Comparison of ENCODE assay signal across 22 cellular contexts in the genomic region with DNA sequence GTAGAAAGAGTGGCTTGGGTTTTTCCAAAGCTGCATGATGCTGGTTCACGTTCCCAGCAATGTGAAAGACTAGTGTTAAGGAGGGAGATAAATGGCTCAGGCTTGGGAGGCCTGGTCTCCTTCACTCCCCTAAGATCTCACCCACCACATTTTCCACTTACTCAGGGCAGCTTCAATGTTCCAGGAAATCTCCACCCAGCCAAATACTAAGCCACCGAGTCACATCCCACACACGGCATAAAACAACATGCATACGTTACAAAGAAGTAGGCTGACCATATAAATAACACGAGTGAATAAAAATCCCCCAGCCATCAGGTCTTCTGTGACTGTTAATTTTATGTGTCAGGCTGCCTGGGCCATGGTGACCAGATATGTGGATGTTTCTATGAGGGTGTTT.
A peak's percentile ranks its signal among the peaks of the same experiment; 100 is the strongest.
DNase-seq lines count a peak whose midpoint lies in the region; ATAC-seq and TF ChIP-seq lines count a peak whose summit lies in the region.
"Had no signal": no experiment of that assay in that cellular context is flagged by ENCODE, and none has a peak within 500 bp of the region (broad histone marks: within the 10 kb centered on the region; RNA-seq: fewer than 3 reads in every experiment).

No MANE protein-coding gene starts in this region.

- no peak overlapping the region for H4K5ac ChIP-seq in IMR-90 (ENCODE audit: low read depth, low read length)

- peaks cover 2% of the 10 kb centered on the region; the same call in 1 of the 2 replicates for H3K4me1 ChIP-seq in IMR-90 (ENCODE audit: control insufficient read depth, insufficient read depth, low read length)
- H3K4me1 ChIP-seq in upper lobe of left lung = no peaks in the 10 kb centered on the region
- H3K4me1 ChIP-seq: left ventricle myocardium inferior, pancreas had no signal

- TF ChIP-seq POLR2A in IMR-90 (IDR thresholded peaks at IDR 0.05; ENCODE audit: low read depth, low read length) = no peak
- TF ChIP-seq POLR2A in upper lobe of left lung (IDR thresholded peaks at IDR 0.05) = no peak

- H3K4me1 Mint-ChIP-seq in T-helper 2 cell treated with Interferon-gamma antibody and Interleukin-4, amounts not matched to agents 5 μg/mL and 100 μg/mL, for 36 hours (ENCODE audit: low read depth) = peaks cover 4% of the 10 kb centered on the region

- H2BK20ac ChIP-seq in IMR-90 (ENCODE audit: low read depth, low read length) = 0 out of 2 replicates have a peak overlapping the region, but pooled peaks have one; percentile 41

- H2AK9ac ChIP-seq in IMR-90 (replicated peaks; ENCODE audit: low read depth, low read length, poor library complexity) = no peak overlapping the region

- H3K9me3 Mint-ChIP-seq in T-helper 2 cell treated with Interferon-gamma antibody and Interleukin-4, amounts not matched to agents 5 μg/mL and 100 μg/mL, for 36 hours = peaks cover 5% of the 10 kb centered on the region

- no peaks in the 10 kb centered on the region for H3K27me3 ChIP-seq in IMR-90 (ENCODE audit: control insufficient read depth, insufficient read depth, low read length)
- H3K27me3 ChIP-seq in upper lobe of left lung = no peaks in the 10 kb centered on the region
- no peaks in the 10 kb centered on the region for H3K27me3 ChIP-seq in MG63
- H3K27me3 ChIP-seq: pancreas had no signal

- CTCF ChIA-PET in IMR-90 (lab: Yijun Ruan, JAX) = no interaction called here

- H3K18ac ChIP-seq in IMR-90 (ENCODE audit: low read depth, low read length) = no peak overlapping the region

- H3K4ac ChIP-seq in IMR-90 (ENCODE audit: low read depth, low read length) = no peak overlapping the region

- BruUV-seq in IMR-90 (replicated peaks; lab: Mats Ljungman, UMichigan) = no TSS peak

- TF ChIP-seq RAD21 in IMR-90 (IDR thresholded peaks at IDR 0.05; ENCODE audit: low read length) = no peak

- peak overlapping the region; percentile 12 for H2BK5ac ChIP-seq in IMR-90 (ENCODE audit: low read depth, low read length, poor library complexity, severe bottlenecking)

- TF ChIP-seq CTCF in IMR-90 (conservative IDR thresholded peaks at IDR 0.05; ENCODE audit: low read depth, low read length) (no peak), epithelial cell of esophagus (IDR thresholded peaks at IDR 0.05; ENCODE audit: insufficient read depth, low read depth, low read length, missing control alignments) (no peak), upper lobe of left lung (IDR thresholded peaks at IDR 0.05) (no peak)

- no peaks in the 10 kb centered on the region for H3K9me1 ChIP-seq in IMR-90 (ENCODE audit: insufficient read depth, low read length)

- 0 out of 2 replicates have a peak, but pooled peaks cover 2% of the 10 kb centered on the region for H3K9me3 ChIP-seq in IMR-90 (ENCODE audit: control insufficient read depth, insufficient read depth, low read length)
- H3K9me3 ChIP-seq in upper lobe of left lung = no peaks in the 10 kb centered on the region
- no peaks in the 10 kb centered on the region for H3K9me3 ChIP-seq in MG63
- H3K9me3 ChIP-seq: pancreas had no signal

- dilution Hi-C loops in IMR-90 (cut with HindIII; ENCODE audit: low sequenced_read_pairs, unreplicated experiment) = no loop called here

- TF ChIP-seq EP300 in upper lobe of left lung (IDR thresholded peaks at IDR 0.05) = no peak

- no peaks in the 10 kb centered on the region for H4K20me1 ChIP-seq in IMR-90 (ENCODE audit: insufficient read depth, low read length)

- no peak overlapping the region for H2AK5ac ChIP-seq in IMR-90 (ENCODE audit: low read depth, low read length)

- no peak overlapping the region for H3K27ac Mint-ChIP-seq in T-helper 2 cell treated with Interferon-gamma antibody and Interleukin-4, amounts not matched to agents 5 μg/mL and 100 μg/mL, for 36 hours
- H3K27ac Mint-ChIP-seq: activated naive CD8-positive, alpha-beta T cell; CD4-positive, CD25-positive, alpha-beta regulatory T cell; stimulated activated memory B cell treated with anti-CD40 and anti-IgM and Interleukin-4, amounts not matched to agents 10 μg/mL and 1 μg/mL and 100 μg/mL, for 72 hours; type B pancreatic cell had no signal

- no peak overlapping the region for H3K4me3 Mint-ChIP-seq in T-helper 2 cell treated with Interferon-gamma antibody and Interleukin-4, amounts not matched to agents 5 μg/mL and 100 μg/mL, for 36 hours
- H3K4me3 Mint-ChIP-seq: activated naive CD8-positive, alpha-beta T cell; CD4-positive, CD25-positive, alpha-beta regulatory T cell; stimulated activated memory B cell treated with anti-CD40 and anti-IgM and Interleukin-4, amounts not matched to agents 10 μg/mL and 1 μg/mL and 100 μg/mL, for 72 hours; type B pancreatic cell had no signal

- POLR2A ChIA-PET in IMR-90 (lab: Charles Lee; ENCODE audit: unreplicated experiment) = no interaction called here

- H2BK15ac ChIP-seq in IMR-90 (ENCODE audit: low read depth, low read length) = peak overlapping the region; percentile 34; the same call in 1 of the 3 replicates

- H3K36me3 Mint-ChIP-seq in T-helper 2 cell treated with Interferon-gamma antibody and Interleukin-4, amounts not matched to agents 5 μg/mL and 100 μg/mL, for 36 hours (ENCODE audit: low read depth) = no peaks in the 10 kb centered on the region
- H3K36me3 Mint-ChIP-seq: stimulated activated memory B cell treated with anti-CD40 and anti-IgM and Interleukin-4, amounts not matched to agents 10 μg/mL and 1 μg/mL and 100 μg/mL, for 72 hours; type B pancreatic cell had no signal

- peak; percentile 12 for DNase-seq in T-helper 2 cell treated with Interferon-gamma antibody and Interleukin-4, amounts not matched to agents 5 μg/mL and 100 μg/mL, for 36 hours (ENCODE audit: low spot score)
- DNase-seq in T-helper 2 cell (no peak), IMR-90 (peak; percentile 83), epithelial cell of esophagus (ENCODE audit: low read depth) (peak; percentile 2), non-pigmented ciliary epithelial cell (ENCODE audit: low read depth) (peak; percentile 11), upper lobe of left lung (no peak), MG63 (no peak), NCI-H69 (lab: John Stamatoyannopoulos, UW) (no peak)
- DNase-seq: 8988T; central memory CD4-positive, alpha-beta T cell; DMS153; effector CD8-positive, alpha-beta T cell; H7; left ventricle myocardium inferior; NCI-H2081; NCI-H510A; pancreas; SHP77 had no signal

- no peaks in the 10 kb centered on the region for H3K36me3 ChIP-seq in IMR-90 (ENCODE audit: control insufficient read depth, insufficient read depth, low read length)
- H3K36me3 ChIP-seq in upper lobe of left lung = no peaks in the 10 kb centered on the region
- H3K36me3 ChIP-seq in MG63 = no peaks in the 10 kb centered on the region
- H3K36me3 ChIP-seq: left ventricle myocardium inferior, pancreas had no signal

- H4K91ac ChIP-seq in IMR-90 (ENCODE audit: insufficient read depth, low read depth, low read length) = peak overlapping the region; percentile 19; the same call in 1 of the 2 replicates

- H3K14ac ChIP-seq in IMR-90 (replicated peaks; ENCODE audit: low read depth, low read length) = no peak overlapping the region; the same call in 1 of the 2 replicates

- H2AFZ ChIP-seq in IMR-90 (replicated peaks; ENCODE audit: low read length, poor library complexity) = no peak overlapping the region

- H3K4me3 ChIP-seq in IMR-90 (ENCODE audit: insufficient read depth, low read depth, low read length) = no peak overlapping the region
- no peak overlapping the region for H3K4me3 ChIP-seq in epithelial cell of esophagus (ENCODE audit: low read length)
- H3K4me3 ChIP-seq in upper lobe of left lung = no peak overlapping the region
- no peak overlapping the region for H3K4me3 ChIP-seq in MG63
- H3K4me3 ChIP-seq: left ventricle myocardium inferior, pancreas had no signal

- no peak overlapping the region for H3K23ac ChIP-seq in IMR-90 (ENCODE audit: low read depth, low read length)

- intact Hi-C loops in IMR-90 (cut with micrococcal nuclease) = no loop called here

- peak overlapping the region; percentile 57; the same call in 1 of the 2 replicates for H2BK120ac ChIP-seq in IMR-90 (ENCODE audit: low read depth, low read length)

- in situ Hi-C loops in IMR-90 (cut with MboI; ENCODE audit: low sequenced_read_pairs) = no loop called here

- WGBS in IMR-90 (ENCODE audit: extremely low coverage in 2 of 2, insufficient read length in 1 of 2), 2 experiments = no CpG with 5 or more reads among the region's 5 CpGs
- WGBS in upper lobe of left lung, 2 donors = 83 to 98% methylated on average over 5 of the region's 5 CpGs

- H3K4me2 ChIP-seq in IMR-90 (ENCODE audit: low read depth, low read length) = no peak overlapping the region

- H3K27ac ChIP-seq in IMR-90 (ENCODE audit: insufficient read depth, low read length) (0 out of 2 replicates have a peak overlapping the region, but pooled peaks have one; percentile 10), upper lobe of left lung (no peak overlapping the region)
- H3K27ac ChIP-seq: left ventricle myocardium inferior, pancreas had no signal

- no peaks in the 10 kb centered on the region for H3K79me1 ChIP-seq in IMR-90 (ENCODE audit: low read depth in 1 of 2, low read length in 2 of 2)

- peaks cover 2% of the 10 kb centered on the region for H3K27me3 Mint-ChIP-seq in T-helper 2 cell treated with Interferon-gamma antibody and Interleukin-4, amounts not matched to agents 5 μg/mL and 100 μg/mL, for 36 hours (ENCODE audit: low read depth)
- H3K27me3 Mint-ChIP-seq: stimulated activated memory B cell treated with anti-CD40 and anti-IgM and Interleukin-4, amounts not matched to agents 10 μg/mL and 1 μg/mL and 100 μg/mL, for 72 hours had no signal

- H3K9ac ChIP-seq in IMR-90 (ENCODE audit: low read depth, low read length) = no peak overlapping the region

- no peak overlapping the region for H3K56ac ChIP-seq in IMR-90 (ENCODE audit: extremely low read depth, insufficient read depth, low read length)

- ATAC-seq in IMR-90 (ENCODE audit: low read depth) = peak; percentile 53
- ATAC-seq in upper lobe of left lung (ENCODE audit: low FRiP score in 2 of 2) = no peak
- ATAC-seq: pancreas; stimulated activated memory B cell treated with anti-CD40 and anti-IgM and Interleukin-4, amounts not matched to agents 10 μg/mL and 1 μg/mL and 100 μg/mL, for 72 hours had no signal

- H4K8ac ChIP-seq in IMR-90 (ENCODE audit: low read depth in 2 of 2, low read length in 2 of 2) = peak overlapping the region; percentile 27 to 68; a peak in 1 of 4 replicates

TF ChIP-seq in IMR-90, 13 proteins besides CTCF, POLR2A, EP300 and RAD21 (continues in another document):
- TF ChIP-seq SMC3 (IDR thresholded peaks at IDR 0.05; ENCODE audit: low read depth, low read length) (no peak), NFE2L2 (IDR thresholded peaks at IDR 0.05; ENCODE audit: low read depth, low read length) (no peak), CEBPB (IDR thresholded peaks at IDR 0.05; ENCODE audit: low read depth, low read length) (no peak), RCOR1 (IDR thresholded peaks at IDR 0.05; ENCODE audit: insufficient replicate concordance, low read length) (no peak), MAFK (IDR thresholded peaks at IDR 0.05; ENCODE audit: low read depth, low read length) (no peak), FOS (IDR thresholded peaks at IDR 0.05; ENCODE audit: low read depth, low read length) (no peak)

Comparison
In these comparisons a context has a peak if more than half of its experiments do, and no peak if none do; other contexts are left out.
1. DNase-seq: peak in T-helper 2 cell treated with Interferon-gamma antibody and Interleukin-4, amounts not matched to agents 5 μg/mL and 100 μg/mL, for 36 hours (single experiment), IMR-90 (single experiment), epithelial cell of esophagus (single experiment) and non-pigmented ciliary epithelial cell (single experiment); none in T-helper 2 cell (0 of 5), upper lobe of left lung (0 of 2), MG63 (single experiment) and NCI-H69 (single experiment).